8 cellular contexts compared by ENCODE assay signal in genomic region chr18:21600526-21601410, GRCh38. TPM values are rescaled to one million over a fixed set of nuclear protein-coding genes. Genes with fewer than 3 reads are reported as not detected.
DNase-seq lines count a peak whose midpoint lies in the region; ATAC-seq lines count a peak whose summit lies in the region.

A gene with protein sequence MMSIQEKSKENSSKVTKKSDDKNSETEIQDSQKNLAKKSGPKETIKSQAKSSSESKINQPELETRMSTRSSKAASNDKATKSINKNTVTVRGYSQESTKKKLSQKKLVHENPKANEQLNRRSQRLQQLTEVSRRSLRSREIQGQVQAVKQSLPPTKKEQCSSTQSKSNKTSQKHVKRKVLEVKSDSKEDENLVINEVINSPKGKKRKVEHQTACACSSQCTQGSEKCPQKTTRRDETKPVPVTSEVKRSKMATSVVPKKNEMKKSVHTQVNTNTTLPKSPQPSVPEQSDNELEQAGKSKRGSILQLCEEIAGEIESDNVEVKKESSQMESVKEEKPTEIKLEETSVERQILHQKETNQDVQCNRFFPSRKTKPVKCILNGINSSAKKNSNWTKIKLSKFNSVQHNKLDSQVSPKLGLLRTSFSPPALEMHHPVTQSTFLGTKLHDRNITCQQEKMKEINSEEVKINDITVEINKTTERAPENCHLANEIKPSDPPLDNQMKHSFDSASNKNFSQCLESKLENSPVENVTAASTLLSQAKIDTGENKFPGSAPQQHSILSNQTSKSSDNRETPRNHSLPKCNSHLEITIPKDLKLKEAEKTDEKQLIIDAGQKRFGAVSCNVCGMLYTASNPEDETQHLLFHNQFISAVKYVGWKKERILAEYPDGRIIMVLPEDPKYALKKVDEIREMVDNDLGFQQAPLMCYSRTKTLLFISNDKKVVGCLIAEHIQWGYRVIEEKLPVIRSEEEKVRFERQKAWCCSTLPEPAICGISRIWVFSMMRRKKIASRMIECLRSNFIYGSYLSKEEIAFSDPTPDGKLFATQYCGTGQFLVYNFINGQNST (minus strand): TSS chr18:21600704. CDS start chr18:21574843, 25,861 bp downstream.

- intact Hi-C loops in activated CD4-positive, alpha-beta T cell treated with anti-CD3 and anti-CD28 coated beads for 36 hours (cut with DNase I, micrococcal nuclease), result loop anchor here (1.0 to 10.0 kb wide), 8 partner anchors 12 to 1984 kb away; partner anchors contain the start of genes SNRPD1 (in 2 of the 2), ABHD3 (in 1 of the 2), MIB1 (in 1 of the 2) and NPC1 (in 1 of the 2)

- peaks cover 34% of the 10 kb centered on the region for H3K4me1 ChIP-seq in BLaER1

- peak within 1 kb of the TSS; percentile 94 for H3K27ac Mint-ChIP-seq in activated CD4-positive, alpha-beta T cell treated with anti-CD3 and anti-CD28 coated beads for 36 hours

- peak within 1 kb of the TSS; percentile 94 for H3K4me2 ChIP-seq in BLaER1

- H3K9me3 Mint-ChIP-seq in activated CD4-positive, alpha-beta T cell treated with anti-CD3 and anti-CD28 coated beads for 36 hours (ENCODE audit: low read depth), result no peaks in the 10 kb centered on the region

- H3K4me1 Mint-ChIP-seq in activated CD4-positive, alpha-beta T cell treated with anti-CD3 and anti-CD28 coated beads for 36 hours, result peaks cover 41% of the 10 kb centered on the region

- peaks cover 5% of the 10 kb centered on the region for H3K36me3 Mint-ChIP-seq in activated CD4-positive, alpha-beta T cell treated with anti-CD3 and anti-CD28 coated beads for 36 hours (ENCODE audit: low read depth)

- peaks cover 33% of the 10 kb centered on the region for H4K20me1 ChIP-seq in BLaER1

- CTCF ChIA-PET in activated CD4-positive, alpha-beta T cell treated with anti-CD3 and anti-CD28 coated beads for 36 hours (lab: Charles Lee), result interaction anchor here (0.6 to 2.8 kb wide), 27 partner anchors 10 to 731 kb away, joined by 3 to 93 read pairs (median 4); partner anchors contain the start of genes ABHD3, MIB1 and SNRPD1

- DNase-seq in GM19238 (ENCODE audit: insufficient read length, low spot score) (peak; percentile 82), NCI-H510A treated with DMSO at 0.1 percent for 48 hours (lab: John Stamatoyannopoulos, UW) (peak; percentile 82), kidney tubule cell (ENCODE audit: low spot score) (peak; percentile 99)
- peak; percentile 97 for DNase-seq in activated CD4-positive, alpha-beta T cell treated with anti-CD3 and anti-CD28 coated beads for 36 hours
- DNase-seq in stimulated activated CD4-positive, alpha-beta T cell treated with anti-CD3 and anti-CD28 coated beads, Interleukin-1b, Interleukin-23, amount 100 ng/mL, for 24 hours (ENCODE audit: low read depth in 4 of 4, low spot score in 1 of 4), result peak; percentile 77 to 87 (median 83)

- POLR2A ChIA-PET in activated CD4-positive, alpha-beta T cell treated with anti-CD3 and anti-CD28 coated beads for 36 hours (lab: Charles Lee), result interaction anchor here (0.6 to 2.6 kb wide), 6 partner anchors 12 to 140 kb away, joined by 3 to 41 read pairs (median 5); partner anchors contain the start of genes ABHD3, MIB1 and SNRPD1

- peak within 1 kb of the TSS; percentile 88 for H3K4me3 ChIP-seq in BLaER1

- H3K27me3 ChIP-seq in BLaER1, result no peaks in the 10 kb centered on the region

- H3K36me3 ChIP-seq in BLaER1, result no peaks in the 10 kb centered on the region; the same call in 1 of the 2 replicates

- 0 out of 2 replicates have a peak, but pooled peaks cover 3% of the 10 kb centered on the region for H3K9me3 ChIP-seq in BLaER1

- peak within 1 kb of the TSS; percentile 86 for H3K27ac ChIP-seq in BLaER1
- peak within 1 kb of the TSS; percentile 94 for H3K27ac ChIP-seq in cingulate gyrus (ENCODE audit: low read depth, low read length)

- peak; percentile 85 for ATAC-seq in HG03442 (IDR thresholded peaks at IDR 0.05; ENCODE audit: unreplicated experiment)
- peak; percentile 91 for ATAC-seq in activated CD4-positive, alpha-beta T cell treated with anti-CD3 and anti-CD28 coated beads for 36 hours

- H3K4me3 Mint-ChIP-seq in activated CD4-positive, alpha-beta T cell treated with anti-CD3 and anti-CD28 coated beads for 36 hours, result peak within 1 kb of the TSS; percentile 97

- H3K27me3 Mint-ChIP-seq in activated CD4-positive, alpha-beta T cell treated with anti-CD3 and anti-CD28 coated beads for 36 hours, result no peaks in the 10 kb centered on the region

- peak within 1 kb of the TSS; percentile 89 for H3K9ac ChIP-seq in BLaER1

RNA-seq across cellular contexts. Expression of the gene that starts here (rescaled TPM):
- total RNA-seq in activated CD4-positive, alpha-beta T cell treated with anti-CD3 and anti-CD28 coated beads for 36 hours, result 10 to 100 TPM; 21.7 to 26.5 TPM

Comparison
In these comparisons a context has a peak if more than half of its experiments do, and no peak if none do; other contexts are left out.
1. Peak in every context shown above with its lines: DNase-seq, ATAC-seq, H3K4me3 ChIP-seq and H3K27ac ChIP-seq.